In genomic region chr19:29483641-29483920, GRCh38 we compare ENCODE assay signal across 22 cellular contexts. TPM values are rescaled to one million over a fixed set of nuclear protein-coding genes. Genes with fewer than 3 reads are reported as not detected.
DNase-seq lines count a peak whose midpoint lies in the region; ATAC-seq and TF ChIP-seq lines count a peak whose summit lies in the region.
"Had no signal": no experiment of that assay in that cellular context is flagged by ENCODE, and none has a peak within 500 bp of the region (broad histone marks: within the 10 kb centered on the region; RNA-seq: fewer than 3 reads in every experiment).

No MANE protein-coding gene starts in this region.

- H3K4me1 ChIP-seq in lower lobe of right lung = no peaks in the 10 kb centered on the region
- H3K4me1 ChIP-seq: BE2C had no signal

- intact Hi-C loops in activated CD4-positive, alpha-beta T cell treated with anti-CD3 and anti-CD28 coated beads, Interleukin-2, amount 10 ng/mL, durations not matched to agents 24 days and 14 days (cut with micrococcal nuclease) = no loop called here
- intact Hi-C loops in lower lobe of right lung (cut with DNase I) = no loop called here
- intact Hi-C loops in MCF 10A (cut with micrococcal nuclease) = no loop called here

- TF ChIP-seq CTCF in chondrocyte (IDR thresholded peaks at IDR 0.05) (no peak), lower lobe of right lung (IDR thresholded peaks at IDR 0.05) (no peak), MCF 10A (IDR thresholded peaks at IDR 0.05; ENCODE audit: unreplicated experiment) (no peak)

- peaks cover 6% of the 10 kb centered on the region for H3K9me3 Mint-ChIP-seq in activated CD4-positive, alpha-beta T cell treated with anti-CD3 and anti-CD28 coated beads, Interleukin-2, amount 10 ng/mL, durations not matched to agents 24 days and 14 days
- peaks cover 33% of the 10 kb centered on the region for H3K9me3 Mint-ChIP-seq in chondrocyte (ENCODE audit: low read depth)
- peaks cover 31% of the 10 kb centered on the region for H3K9me3 Mint-ChIP-seq in MCF 10A (ENCODE audit: unreplicated experiment)

- POLR2A ChIA-PET in MCF 10A (lab: Yijun Ruan, JAX) = no interaction called here

- H3K4me3 ChIP-seq in lower lobe of right lung = no peak overlapping the region

- no peaks in the 10 kb centered on the region for H3K4me1 Mint-ChIP-seq in activated CD4-positive, alpha-beta T cell treated with anti-CD3 and anti-CD28 coated beads, Interleukin-2, amount 10 ng/mL, durations not matched to agents 24 days and 14 days
- H3K4me1 Mint-ChIP-seq in chondrocyte (ENCODE audit: low read depth) (no peaks in the 10 kb centered on the region), MCF 10A (ENCODE audit: insufficient read depth, unreplicated experiment) (no peaks in the 10 kb centered on the region)
- H3K4me1 Mint-ChIP-seq: CD4-positive, CD25-positive, alpha-beta regulatory T cell had no signal

- no peaks in the 10 kb centered on the region for H3K9me3 ChIP-seq in lower lobe of right lung
- H3K9me3 ChIP-seq: BE2C had no signal

- H3K36me3 Mint-ChIP-seq in activated CD4-positive, alpha-beta T cell treated with anti-CD3 and anti-CD28 coated beads, Interleukin-2, amount 10 ng/mL, durations not matched to agents 24 days and 14 days (ENCODE audit: low read depth) = no peaks in the 10 kb centered on the region
- H3K36me3 Mint-ChIP-seq in chondrocyte (ENCODE audit: low read depth) = no peaks in the 10 kb centered on the region
- no peaks in the 10 kb centered on the region for H3K36me3 Mint-ChIP-seq in MCF 10A (ENCODE audit: insufficient read depth, unreplicated experiment)
- H3K36me3 Mint-ChIP-seq: CD4-positive, CD25-positive, alpha-beta regulatory T cell had no signal

- CTCF ChIA-PET in MCF 10A (lab: Yijun Ruan, JAX) = no interaction called here

- no peak overlapping the region for H3K4me3 Mint-ChIP-seq in activated CD4-positive, alpha-beta T cell treated with anti-CD3 and anti-CD28 coated beads, Interleukin-2, amount 10 ng/mL, durations not matched to agents 24 days and 14 days
- H3K4me3 Mint-ChIP-seq in chondrocyte (ENCODE audit: unreplicated experiment) (no peak overlapping the region), MCF 10A (ENCODE audit: unreplicated experiment) (no peak overlapping the region)
- H3K4me3 Mint-ChIP-seq: CD4-positive, CD25-positive, alpha-beta regulatory T cell had no signal

- peak; percentile 40 for DNase-seq in activated CD4-positive, alpha-beta T cell treated with anti-CD3 and anti-CD28 coated beads, Interleukin-2, amount 10 ng/mL, durations not matched to agents 24 days and 14 days
- DNase-seq in activated CD4-positive, alpha-beta T cell treated with anti-CD3 and anti-CD28 coated beads, Interleukin-2, amount 50 U/mL, for 48 hours = no peak
- DNase-seq in chondrocyte (ENCODE audit: low spot score) = peak; percentile 44
- peak; percentile 25 for DNase-seq in lower lobe of right lung
- DNase-seq in substantia nigra (lab: John Stamatoyannopoulos, UW) = no peak
- no peak for DNase-seq in inferior parietal cortex (ENCODE audit: extremely low spot score)
- DNase-seq in glomerular visceral epithelial cell (ENCODE audit: extremely low spot score) = no peak
- DNase-seq in MCF 10A (ENCODE audit: unreplicated experiment) = no peak
- DNase-seq: 8988T; BE2C; CD4-positive, CD25-positive, alpha-beta regulatory T cell; COR-L47; DMS 273 treated with DMSO at 0.1 percent for 48 hours; DND-41; H7; KBM-7; MV-4-11; NCI-H1694 treated with DMSO at 0.1 percent for 48 hours; NCI-H510A treated with DMSO at 0.1 percent for 48 hours; NCI-H774 had no signal

- no TSS peak for BruUV-seq in MCF 10A (replicated peaks; lab: Mats Ljungman, UMichigan)

- no peak for ATAC-seq in lower lobe of right lung
- ATAC-seq: HepG2 had no signal

- H3K36me3 ChIP-seq in lower lobe of right lung = no peaks in the 10 kb centered on the region
- H3K36me3 ChIP-seq: BE2C had no signal

- H3K27me3 ChIP-seq in lower lobe of right lung (ENCODE audit: low read depth) = peaks cover 11% of the 10 kb centered on the region
- H3K27me3 ChIP-seq: BE2C had no signal

- H3K27me3 Mint-ChIP-seq in activated CD4-positive, alpha-beta T cell treated with anti-CD3 and anti-CD28 coated beads, Interleukin-2, amount 10 ng/mL, durations not matched to agents 24 days and 14 days = no peaks in the 10 kb centered on the region
- H3K27me3 Mint-ChIP-seq in chondrocyte (ENCODE audit: low read depth) (no peaks in the 10 kb centered on the region), MCF 10A (ENCODE audit: insufficient read depth, unreplicated experiment) (no peaks in the 10 kb centered on the region)

- no peak overlapping the region for H3K27ac ChIP-seq in lower lobe of right lung
- peak overlapping the region; percentile 58 for H3K27ac ChIP-seq in substantia nigra (ENCODE audit: low read depth, low read length, poor library complexity, severe bottlenecking)

- no peak overlapping the region for H3K27ac Mint-ChIP-seq in activated CD4-positive, alpha-beta T cell treated with anti-CD3 and anti-CD28 coated beads, Interleukin-2, amount 10 ng/mL, durations not matched to agents 24 days and 14 days
- H3K27ac Mint-ChIP-seq in chondrocyte (ENCODE audit: unreplicated experiment) (no peak overlapping the region), MCF 10A (ENCODE audit: low read depth, unreplicated experiment) (no peak overlapping the region)
- H3K27ac Mint-ChIP-seq: CD4-positive, CD25-positive, alpha-beta regulatory T cell had no signal

RNA-seq across cellular contexts. Expression of gene VSTM2B, which starts 42.2 kb away (rescaled TPM):
- total RNA-seq in activated CD4-positive, alpha-beta T cell treated with anti-CD3 and anti-CD28 coated beads, Interleukin-2, amount 10 ng/mL, durations not matched to agents 24 days and 14 days = not detected in 2 replicates
- not detected in 3 replicates for total RNA-seq in chondrocyte
- total RNA-seq in lower lobe of right lung = not detected
- total RNA-seq in MCF 10A (2022) = not detected in 2 replicates
- total RNA-seq: CD4-positive, CD25-positive, alpha-beta regulatory T cell; HepG2; RPMI7951 had no signal

Comparison
In these comparisons a context has a peak if more than half of its experiments do, and no peak if none do; other contexts are left out.
1. DNase-seq: peak in activated CD4-positive, alpha-beta T cell treated with anti-CD3 and anti-CD28 coated beads, Interleukin-2, amount 10 ng/mL, durations not matched to agents 24 days and 14 days (single experiment), chondrocyte (single experiment) and lower lobe of right lung (single experiment); none in activated CD4-positive, alpha-beta T cell treated with anti-CD3 and anti-CD28 coated beads, Interleukin-2, amount 50 U/mL, for 48 hours (0 of 2), substantia nigra (0 of 49), inferior parietal cortex (single experiment), glomerular visceral epithelial cell (single experiment) and MCF 10A (single experiment).